In the genomic region with DNA sequence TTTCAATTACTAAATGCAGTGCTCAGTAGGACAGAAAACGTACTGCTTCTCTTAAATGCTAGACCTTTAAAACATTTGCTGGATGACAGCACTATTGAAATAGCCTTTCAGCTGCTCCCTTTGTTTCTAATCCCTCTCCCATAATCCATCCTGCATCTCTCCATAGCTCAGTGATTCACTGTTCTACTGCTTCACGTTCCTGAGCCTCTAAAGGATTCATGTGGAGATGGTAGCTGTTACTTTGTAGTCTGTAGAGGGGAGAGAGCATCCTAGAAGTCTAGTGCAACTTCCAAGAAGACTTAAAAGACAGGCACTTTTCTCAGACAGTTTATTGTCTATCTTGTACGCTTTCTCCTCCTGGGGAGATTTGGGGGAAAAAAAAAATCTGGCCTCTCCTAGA, we compare ENCODE assay signal across 22 cellular contexts.
"Had no signal": no experiment of that assay in that cellular context is flagged by ENCODE, and none has a peak within 500 bp of the region (broad histone marks: within the 10 kb centered on the region; RNA-seq: fewer than 3 reads in every experiment).

No MANE protein-coding gene starts in this region.

- H3K9me3 Mint-ChIP-seq: activated naive CD8-positive, alpha-beta T cell treated with anti-CD3 and anti-CD28 coated beads, Interleukin-2, amount 50 U/mL, for 24 hours; activated T-cell treated with anti-CD3 and anti-CD28 coated beads, Interleukin-2, amount 50 U/mL, for 4 hours; central memory CD8-positive, alpha-beta T cell; memory B cell; stimulated activated memory B cell treated with anti-CD40 and anti-IgM and Interleukin-4, amounts not matched to agents 10 μg/mL and 1 μg/mL and 100 μg/mL, for 72 hours had no signal

- H3K4me3 ChIP-seq: coronary artery, gastroesophageal sphincter, heart left ventricle, left ventricle myocardium inferior, sigmoid colon, spleen, thoracic aorta, upper lobe of left lung had no signal

- H3K9me3 ChIP-seq: gastroesophageal sphincter, heart left ventricle, left ventricle myocardium inferior, sigmoid colon, thoracic aorta, upper lobe of left lung had no signal

- H3K4me1 ChIP-seq: gastroesophageal sphincter, heart left ventricle, left ventricle myocardium inferior, sigmoid colon, upper lobe of left lung had no signal

- H3K27me3 ChIP-seq: gastroesophageal sphincter, heart left ventricle, sigmoid colon, spleen, upper lobe of left lung had no signal

- H3K27ac ChIP-seq: coronary artery, gastroesophageal sphincter, heart left ventricle, left ventricle myocardium inferior, sigmoid colon, spleen, thoracic aorta, upper lobe of left lung had no signal

- H3K27ac Mint-ChIP-seq: activated CD4-positive, alpha-beta memory T cell treated with anti-CD3 and anti-CD28 coated beads, Interleukin-2, amount 10 ng/mL, durations not matched to agents 7 days and 5 days; activated naive CD4-positive, alpha-beta T cell treated with anti-CD3 and anti-CD28 coated beads, Interleukin-2, amount 10 ng/mL, durations not matched to agents 7 days and 5 days; activated naive CD8-positive, alpha-beta T cell treated with anti-CD3 and anti-CD28 coated beads, Interleukin-2, amount 50 U/mL, for 24 hours; memory B cell; stimulated activated memory B cell treated with anti-CD40 and anti-IgM and Interleukin-4, amounts not matched to agents 10 μg/mL and 1 μg/mL and 100 μg/mL, for 72 hours had no signal

- H3K4me1 Mint-ChIP-seq: activated naive CD4-positive, alpha-beta T cell treated with anti-CD3 and anti-CD28 coated beads, Interleukin-2, amount 10 ng/mL, durations not matched to agents 7 days and 5 days had no signal

- H3K4me3 Mint-ChIP-seq: activated CD4-positive, alpha-beta memory T cell treated with anti-CD3 and anti-CD28 coated beads, Interleukin-2, amount 10 ng/mL, durations not matched to agents 7 days and 5 days; activated naive CD4-positive, alpha-beta T cell treated with anti-CD3 and anti-CD28 coated beads, Interleukin-2, amount 10 ng/mL, durations not matched to agents 7 days and 5 days; activated naive CD8-positive, alpha-beta T cell treated with anti-CD3 and anti-CD28 coated beads, Interleukin-2, amount 50 U/mL, for 24 hours; activated T-cell treated with anti-CD3 and anti-CD28 coated beads, Interleukin-2, amount 50 U/mL, for 4 hours; central memory CD8-positive, alpha-beta T cell; memory B cell; naive thymus-derived CD8-positive, alpha-beta T cell; stimulated activated memory B cell treated with anti-CD40 and anti-IgM and Interleukin-4, amounts not matched to agents 10 μg/mL and 1 μg/mL and 100 μg/mL, for 72 hours had no signal

- H3K36me3 ChIP-seq: left ventricle myocardium inferior, sigmoid colon, thoracic aorta had no signal

- DNase-seq: activated CD4-positive, alpha-beta memory T cell treated with anti-CD3 and anti-CD28 coated beads, Interleukin-2, amount 10 ng/mL, durations not matched to agents 7 days and 5 days; activated CD4-positive, alpha-beta T cell treated with anti-CD3 and anti-CD28 coated beads for 48 hours; activated CD4-positive, CD25-positive, alpha-beta regulatory T cell; activated naive CD4-positive, alpha-beta T cell treated with anti-CD3 and anti-CD28 coated beads, Interleukin-2, amount 10 ng/mL, durations not matched to agents 7 days and 5 days; activated naive CD8-positive, alpha-beta T cell treated with anti-CD3 and anti-CD28 coated beads, Interleukin-2, amount 50 U/mL, for 24 hours; activated T-cell treated with anti-CD3 and anti-CD28 coated beads, Interleukin-2, amount 50 U/mL, for 4 hours; aorta; effector CD4-positive, alpha-beta T cell; heart left ventricle; left ventricle myocardium inferior; naive thymus-derived CD8-positive, alpha-beta T cell; sigmoid colon; spleen; stimulated activated CD4-positive, alpha-beta T cell treated with anti-CD3 and anti-CD28 coated beads, Interleukin-4, amount 100 ng/mL, for 4 hours; upper lobe of left lung had no signal

- ATAC-seq: activated naive CD8-positive, alpha-beta T cell treated with anti-CD3 and anti-CD28 coated beads, Interleukin-2, amount 50 U/mL, for 24 hours; activated T-cell treated with anti-CD3 and anti-CD28 coated beads, Interleukin-2, amount 50 U/mL, for 4 hours; esophagus mucosa; gastroesophageal sphincter; heart left ventricle; naive thymus-derived CD8-positive, alpha-beta T cell; stimulated activated memory B cell treated with anti-CD40 and anti-IgM and Interleukin-4, amounts not matched to agents 10 μg/mL and 1 μg/mL and 100 μg/mL, for 72 hours had no signal

- H3K27me3 Mint-ChIP-seq: activated CD4-positive, alpha-beta memory T cell treated with anti-CD3 and anti-CD28 coated beads, Interleukin-2, amount 10 ng/mL, durations not matched to agents 7 days and 5 days; activated naive CD4-positive, alpha-beta T cell treated with anti-CD3 and anti-CD28 coated beads, Interleukin-2, amount 10 ng/mL, durations not matched to agents 7 days and 5 days; activated naive CD8-positive, alpha-beta T cell treated with anti-CD3 and anti-CD28 coated beads, Interleukin-2, amount 50 U/mL, for 24 hours; central memory CD8-positive, alpha-beta T cell; memory B cell; naive thymus-derived CD8-positive, alpha-beta T cell; stimulated activated memory B cell treated with anti-CD40 and anti-IgM and Interleukin-4, amounts not matched to agents 10 μg/mL and 1 μg/mL and 100 μg/mL, for 72 hours had no signal
